In genomic region chr22:36409554-36409910, GRCh38 we compare ENCODE assay signal across 8 cellular contexts. TPM values are rescaled to one million over a fixed set of nuclear protein-coding genes. Genes with fewer than 3 reads are reported as not detected.
DNase-seq lines count a peak whose midpoint lies in the region; ATAC-seq, FAIRE-seq and TF ChIP-seq lines count a peak whose summit lies in the region.
"Not testable (repeated sequence)": the region's sequence is repeated elsewhere in the genome, so short reads cannot be mapped to it uniquely, and the experiment has no call there.

No MANE protein-coding gene starts in this region.

- H3K9me3 Mint-ChIP-seq in CD14-positive monocyte; activated CD8-positive, alpha-beta memory T cell treated with anti-CD3 and anti-CD28 coated beads, Interleukin-2, amount 10 ng/mL, durations not matched to agents 7 days and 5 days (ENCODE audit: low read depth): not testable (repeated sequence)

- H3K4me1 ChIP-seq in heart left ventricle (peaks cover 0 to 44% (median 7%) of the 10 kb centered on the region in 12 donors), lower lobe of right lung (peaks cover 52% of the 10 kb centered on the region), pancreas (peaks cover 19 to 28% (median 24%) of the 10 kb centered on the region in 3 donors)
- H3K4me1 ChIP-seq in testis, result not testable (repeated sequence)

- H3K4me3 ChIP-seq in LNCaP clone FGC (ENCODE audit: low read depth, low read length) (peak overlapping the region; percentile 53), bronchial epithelial cell (ENCODE audit: low read depth, low read length) (peak overlapping the region; percentile 44), heart left ventricle (peak overlapping the region in 9 of 12 donors; percentile 19 to 45 (median 36)), lower lobe of right lung (peak overlapping the region; percentile 35), pancreas (peak overlapping the region in 3 of 4 donors; percentile 7 to 30 (median 28)), testis (peak overlapping the region; percentile 42 to 48)

- TF ChIP-seq CTCF in CD14-positive monocyte (IDR thresholded peaks at IDR 0.05); LNCaP clone FGC (IDR thresholded peaks at IDR 0.05; ENCODE audit: control insufficient read depth, extremely low read depth, insufficient read depth); bronchial epithelial cell (IDR thresholded peaks at IDR 0.05; ENCODE audit: insufficient read depth, low read length, severe bottlenecking); heart left ventricle (IDR thresholded peaks at IDR 0.05); lower lobe of right lung (IDR thresholded peaks at IDR 0.05); pancreas (IDR thresholded peaks at IDR 0.05): not testable (repeated sequence)
- TF ChIP-seq CTCF in testis (IDR thresholded peaks at IDR 0.05), result peak in 2 of 3 experiments; percentile 10 to 29

- not testable (repeated sequence) for ATAC-seq in activated CD8-positive, alpha-beta memory T cell treated with anti-CD3 and anti-CD28 coated beads, Interleukin-2, amount 10 ng/mL, durations not matched to agents 7 days and 5 days; heart left ventricle
- peak in 1 of 2 donors; percentile 1 for ATAC-seq in lower lobe of right lung
- ATAC-seq in pancreas, result peak in 2 of 4 donors; percentile 1

- peaks cover 59% of the 10 kb centered on the region for H3K4me1 Mint-ChIP-seq in CD14-positive monocyte
- H3K4me1 Mint-ChIP-seq in activated CD8-positive, alpha-beta memory T cell treated with anti-CD3 and anti-CD28 coated beads, Interleukin-2, amount 10 ng/mL, durations not matched to agents 7 days and 5 days, result peaks cover 50% of the 10 kb centered on the region

- not testable (repeated sequence) for H3K36me3 ChIP-seq in bronchial epithelial cell (ENCODE audit: control insufficient read depth, insufficient read depth, low read length); heart left ventricle; lower lobe of right lung; pancreas; testis (ENCODE audit: low read depth, missing control alignments)

- peak overlapping the region; percentile 80 to 92 for H3K4me3 Mint-ChIP-seq in CD14-positive monocyte
- peak overlapping the region; percentile 70 for H3K4me3 Mint-ChIP-seq in activated CD8-positive, alpha-beta memory T cell treated with anti-CD3 and anti-CD28 coated beads, Interleukin-2, amount 10 ng/mL, durations not matched to agents 7 days and 5 days

- H3K36me3 Mint-ChIP-seq in CD14-positive monocyte; activated CD8-positive, alpha-beta memory T cell treated with anti-CD3 and anti-CD28 coated beads, Interleukin-2, amount 10 ng/mL, durations not matched to agents 7 days and 5 days: not testable (repeated sequence)

- not testable (repeated sequence) for FAIRE-seq in bronchial epithelial cell (lab: Jason Lieb, UNC); pancreas (lab: Jason Lieb, UNC)

- WGBS in heart left ventricle, 4 donors, result 85 to 95% (median 88%) methylated on average over 15 of the region's 15 CpGs
- 20 to 33% methylated on average over 15 of the region's 15 CpGs for WGBS in pancreas, 2 donors
- 57 to 67% methylated on average over 13 to 15 of the region's 15 CpGs for WGBS in testis, 2 donors

- not testable (repeated sequence) for TF ChIP-seq POLR2A in heart left ventricle (IDR thresholded peaks at IDR 0.05); testis (IDR thresholded peaks at IDR 0.05)

- H3K27me3 ChIP-seq in bronchial epithelial cell (ENCODE audit: control insufficient read depth, insufficient read depth, low read length); heart left ventricle; lower lobe of right lung (ENCODE audit: low read depth); pancreas; testis: not testable (repeated sequence)

- intact Hi-C loops in CD14-positive monocyte (cut with micrococcal nuclease), result loop anchor here in 1 of 2 donors (5.0 kb wide), 1 partner anchor 37 kb away; no protein-coding TSS in a partner anchor
- intact Hi-C loops in heart left ventricle (cut with DNase I); lower lobe of right lung (cut with DNase I); testis (cut with DNase I; ENCODE audit: low total_unique reads): not testable (repeated sequence)
- intact Hi-C loops in pancreas (cut with DNase I), result loop anchor here in 1 of 3 donors (10.0 kb wide), 1 partner anchor 45 kb away; no protein-coding TSS in a partner anchor

- H3K9me3 ChIP-seq in heart left ventricle, lower lobe of right lung, pancreas, testis: not testable (repeated sequence)

- H3K27ac ChIP-seq in heart left ventricle (peak overlapping the region in 11 of 12 donors; percentile 41 to 72 (median 60)), lower lobe of right lung (peak overlapping the region; percentile 83), pancreas (peak overlapping the region; percentile 93 to 97 (median 96)), testis (peak overlapping the region; percentile 31 to 49)

- peak overlapping the region in 2 of 7 donors; percentile 55 to 80 for H3K27ac Mint-ChIP-seq in CD14-positive monocyte
- peak overlapping the region; percentile 86 for H3K27ac Mint-ChIP-seq in activated CD8-positive, alpha-beta memory T cell treated with anti-CD3 and anti-CD28 coated beads, Interleukin-2, amount 10 ng/mL, durations not matched to agents 7 days and 5 days

- CTCF ChIA-PET in activated CD8-positive, alpha-beta memory T cell treated with anti-CD3 and anti-CD28 coated beads, Interleukin-2, amount 10 ng/mL, durations not matched to agents 7 days and 5 days (lab: Charles Lee), result not testable (repeated sequence)

- H3K27me3 Mint-ChIP-seq in CD14-positive monocyte (ENCODE audit: low read depth in 3 of 3); activated CD8-positive, alpha-beta memory T cell treated with anti-CD3 and anti-CD28 coated beads, Interleukin-2, amount 10 ng/mL, durations not matched to agents 7 days and 5 days: not testable (repeated sequence)

- DNase-seq in CD14-positive monocyte (ENCODE audit: low spot score); LNCaP clone FGC (ENCODE audit: low read depth); activated CD8-positive, alpha-beta memory T cell treated with anti-CD3 and anti-CD28 coated beads, Interleukin-2, amount 10 ng/mL, durations not matched to agents 7 days and 5 days; bronchial epithelial cell (ENCODE audit: low read depth); heart left ventricle; lower lobe of right lung; testis: not testable (repeated sequence)
- peak in 1 of 6 donors; percentile 67 for DNase-seq in pancreas

RNA-seq across cellular contexts. Expression of gene MYH9, which starts 21.8 kb away (rescaled TPM):
- polyA plus RNA-seq in CD14-positive monocyte, result 10 to 100 TPM; 35.6 to 79.5 TPM
- 100 to 1,000 TPM; 695 to 913 TPM for total RNA-seq in activated CD8-positive, alpha-beta memory T cell treated with anti-CD3 and anti-CD28 coated beads, Interleukin-2, amount 10 ng/mL, durations not matched to agents 7 days and 5 days
- total RNA-seq in bronchial epithelial cell, result 378 and 611 TPM in 2 replicates
- 100 to 1,000 TPM; 126 to 482 (median 238) TPM for total RNA-seq in heart left ventricle
- polyA plus RNA-seq in heart left ventricle, result 100 to 1,000 TPM; 109 to 407 TPM
- 659 TPM for total RNA-seq in lower lobe of right lung
- total RNA-seq in pancreas, result 100 to 1,000 TPM; 259 to 554 (median 412) TPM
- 100 to 1,000 TPM in 1 of 2 donors, 10 to 100 TPM in 1; 80.9 to 152 TPM for polyA plus RNA-seq in pancreas
- total RNA-seq in testis, result 100 to 1,000 TPM; 141 to 146 TPM
- 129 TPM for polyA plus RNA-seq in testis (ENCODE audit: insufficient read depth, low read depth, low replicate concordance)

Comparison
In these comparisons a context has a peak if more than half of its experiments do, and no peak if none do; other contexts are left out.
1. H3K27ac ChIP-seq: peak in every context shown above with its lines; median percentile 96 in pancreas; 83 in lower lobe of right lung; 60 in heart left ventricle; 40 in testis.